ENCODE assay signal across 28 cellular contexts in the genomic region with DNA sequence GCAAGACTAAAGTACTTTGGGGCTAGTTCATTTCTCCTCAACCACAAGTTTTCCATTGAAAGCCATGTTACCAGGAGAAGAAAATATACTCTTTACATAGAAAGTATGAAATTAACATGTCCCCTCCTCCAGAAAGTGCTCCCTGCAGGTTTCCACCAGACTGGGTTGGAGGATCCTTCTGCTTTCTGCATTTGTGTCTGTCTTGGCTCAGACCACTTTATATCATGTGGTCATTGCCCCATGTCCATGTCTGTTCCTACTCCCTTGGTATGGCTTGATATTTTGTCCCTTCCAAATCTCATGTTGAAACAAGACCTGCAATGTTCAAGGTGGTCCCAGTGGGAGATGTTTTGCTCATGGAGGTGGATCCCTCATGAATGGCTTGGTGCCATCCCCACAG. TPM values are rescaled to one million over a fixed set of nuclear protein-coding genes. Genes with fewer than 3 reads are reported as not detected.
"Had no signal": no experiment of that assay in that cellular context is flagged by ENCODE, and none has a peak within 500 bp of the region (broad histone marks: within the 10 kb centered on the region; RNA-seq: fewer than 3 reads in every experiment).

No MANE protein-coding gene starts in this region.

- H3K36me3 Mint-ChIP-seq: mesothelial cell of epicardium; naive B cell; natural killer cell; stimulated activated effector memory CD8-positive, alpha-beta T cell treated with anti-CD3 and anti-CD28 coated beads, Interleukin-12 subunit alpha, Interleukin-12 subunit beta, amount 100 ng/mL, for 72 hours; type B pancreatic cell had no signal

- FAIRE-seq: kidney, pancreas, small intestine had no signal

- H3K4me1 Mint-ChIP-seq: mesothelial cell of epicardium; naive B cell; natural killer cell; nephron progenitor cell; stimulated activated effector memory CD8-positive, alpha-beta T cell treated with anti-CD3 and anti-CD28 coated beads, Interleukin-12 subunit alpha, Interleukin-12 subunit beta, amount 100 ng/mL, for 72 hours had no signal

- H3K27me3 ChIP-seq: pancreas, sigmoid colon, spleen, suprapubic skin, tibial artery, vagina had no signal

- H3K4me3 Mint-ChIP-seq: mesothelial cell of epicardium; naive B cell; natural killer cell; nephron progenitor cell; stimulated activated effector memory CD8-positive, alpha-beta T cell treated with anti-CD3 and anti-CD28 coated beads, Interleukin-12 subunit alpha, Interleukin-12 subunit beta, amount 100 ng/mL, for 72 hours; stimulated activated naive CD8-positive, alpha-beta T cell treated with anti-CD3 and anti-CD28 coated beads, Interleukin-15, Interleukin-2, amounts not matched to agents 100 ng/mL and 50 ng/mL, for 24 hours; type B pancreatic cell had no signal

- H3K36me3 ChIP-seq: left ventricle myocardium inferior, pancreas, prostate gland, sigmoid colon, spleen, suprapubic skin, thoracic aorta, tibial artery, vagina had no signal

- H3K27ac Mint-ChIP-seq: mesothelial cell of epicardium; naive B cell; natural killer cell; stimulated activated effector memory CD8-positive, alpha-beta T cell treated with anti-CD3 and anti-CD28 coated beads, Interleukin-12 subunit alpha, Interleukin-12 subunit beta, amount 100 ng/mL, for 72 hours; stimulated activated naive CD8-positive, alpha-beta T cell treated with anti-CD3 and anti-CD28 coated beads, Interleukin-15, Interleukin-2, amounts not matched to agents 100 ng/mL and 50 ng/mL, for 24 hours; type B pancreatic cell had no signal

- H3K9me3 ChIP-seq: left ventricle myocardium inferior, pancreas, prostate gland, sigmoid colon, spleen, suprapubic skin, thoracic aorta, tibial artery, vagina had no signal

- H3K9me3 Mint-ChIP-seq: mesothelial cell of epicardium; natural killer cell; stimulated activated effector memory CD8-positive, alpha-beta T cell treated with anti-CD3 and anti-CD28 coated beads, Interleukin-12 subunit alpha, Interleukin-12 subunit beta, amount 100 ng/mL, for 72 hours; stimulated activated naive CD8-positive, alpha-beta T cell treated with anti-CD3 and anti-CD28 coated beads, Interleukin-15, Interleukin-2, amounts not matched to agents 100 ng/mL and 50 ng/mL, for 24 hours; type B pancreatic cell had no signal

- H3K4me3 ChIP-seq: left ventricle myocardium inferior, lung, pancreas, prostate gland, sigmoid colon, spleen, suprapubic skin, thoracic aorta, tibial artery, vagina had no signal

- DNase-seq: hippocampal formation; kidney; left colon; left ventricle myocardium inferior; mesendoderm; naive B cell; natural killer cell; nephron progenitor cell; pancreas; posterior cingulate gyrus; retina; right cardiac atrium; sigmoid colon; small intestine; spleen; stimulated activated CD4-positive, alpha-beta T cell treated with anti-CD3 and anti-CD28 coated beads, Interleukin-4, amount 100 ng/mL, for 24 hours; stimulated activated naive CD4-positive, alpha-beta T cell; tibial artery had no signal

- H3K27me3 Mint-ChIP-seq: type B pancreatic cell had no signal

- H3K4me1 ChIP-seq: prostate gland had no signal

- ATAC-seq: left colon; natural killer cell; right cardiac atrium; stimulated activated effector memory CD8-positive, alpha-beta T cell treated with anti-CD3 and anti-CD28 coated beads, Interleukin-12 subunit alpha, Interleukin-12 subunit beta, amount 100 ng/mL, for 72 hours had no signal

- H3K27ac ChIP-seq: left ventricle myocardium inferior, pancreas, prostate gland, sigmoid colon, suprapubic skin, thoracic aorta, tibial artery, vagina had no signal

RNA-seq across cellular contexts. Expression of a gene that starts 49.2 kb away (rescaled TPM):
- total RNA-seq: mononuclear cell, natural killer cell had no signal
